21 cellular contexts compared by ENCODE assay signal in genomic region chr1:24942789-24943188, GRCh38. TPM values are rescaled to one million over a fixed set of nuclear protein-coding genes. Genes with fewer than 3 reads are reported as not detected.
"Had no signal": no experiment of that assay in that cellular context is flagged by ENCODE, and none has a peak within 500 bp of the region (broad histone marks: within the 10 kb centered on the region; RNA-seq: fewer than 3 reads in every experiment).

No MANE protein-coding gene starts in this region.

- H3K27me3 ChIP-seq: Peyer's patch had no signal

- H3K27me3 Mint-ChIP-seq: central memory CD8-positive, alpha-beta T cell had no signal

- H3K9me3 ChIP-seq: Peyer's patch, SJCRH30, SK-N-SH had no signal

- H3K36me3 ChIP-seq: Peyer's patch, SJCRH30 had no signal

- H3K9me3 Mint-ChIP-seq: central memory CD8-positive, alpha-beta T cell had no signal

- H3K9me2 ChIP-seq: SK-N-SH had no signal

- DNase-seq: activated CD4-positive, CD25-positive, alpha-beta regulatory T cell; activated naive CD4-positive, alpha-beta T cell treated with anti-CD3 and anti-CD28 coated beads, Interleukin-2, amount 50 U/mL, for 16 hours; activated T-cell treated with anti-CD3 and anti-CD28 coated beads for 4 hours; amygdala; NCI-H1048; NCI-H146; NCI-H187 treated with DMSO at 0.1 percent for 48 hours; NCI-H2171; NCI-H2227 treated with DMSO at 0.1 percent for 48 hours; NCI-H526 treated with DMSO at 0.1 percent for 48 hours; NCI-H82; Peyer's patch; Right ventricle myocardium superior; SJCRH30; SK-N-SH; T-helper 1 cell had no signal

- H3K4me3 ChIP-seq: Peyer's patch, SJCRH30 had no signal

- H3K4me1 ChIP-seq: SJCRH30 had no signal

- H3K4me1 Mint-ChIP-seq: brain had no signal

- H3K4me3 Mint-ChIP-seq: brain; central memory CD8-positive, alpha-beta T cell had no signal

- H3K4me2 ChIP-seq: SK-N-SH had no signal

- H3K36me3 Mint-ChIP-seq: brain had no signal

- H3K9ac ChIP-seq: SK-N-SH had no signal

- H3K27ac ChIP-seq: Peyer's patch, RWPE1, SJCRH30, VCaP had no signal

RNA-seq across cellular contexts. Expression of gene RUNX3, which starts 12.7 kb away (rescaled TPM):
- total RNA-seq: NCI-H460 had no signal
- polyA plus RNA-seq: SK-N-SH had no signal
